In genomic region chr4:67229148-67229547, GRCh38 we compare ENCODE assay signal across 3 cellular contexts.
"Had no signal": no experiment of that assay in that cellular context is flagged by ENCODE, and none has a peak within 500 bp of the region (broad histone marks: within the 10 kb centered on the region; RNA-seq: fewer than 3 reads in every experiment).

No MANE protein-coding gene starts in this region.

- DNase-seq: GDM1, GF-D8 had no signal

- H3K4me3 ChIP-seq: GM12878 had no signal

- ATAC-seq: GM12878 had no signal
